Comparison of ENCODE assay signal across 7 cellular contexts in genomic region chr7:158336952-158337351, GRCh38.
A peak's percentile ranks its signal among the peaks of the same experiment; 100 is the strongest.
DNase-seq lines count a peak whose midpoint lies in the region; ATAC-seq and TF ChIP-seq lines count a peak whose summit lies in the region.
"Not testable (repeated sequence)": the region's sequence is repeated elsewhere in the genome, so short reads cannot be mapped to it uniquely, and the experiment has no call there.

No MANE protein-coding gene starts in this region.

- not testable (repeated sequence) for H4K20me1 ChIP-seq in H9 (ENCODE audit: control insufficient read depth, insufficient read depth, insufficient read length)

- H2AFZ ChIP-seq in H9 (ENCODE audit: low read length): not testable (repeated sequence)

- not testable (repeated sequence) for H3K27ac ChIP-seq in H9 (ENCODE audit: insufficient read length, low read depth, low read length); testis

- not testable (repeated sequence) for H3K79me1 ChIP-seq in H9 (ENCODE audit: insufficient read depth, low read depth, low read length, poor library complexity, severe bottlenecking)

- not testable (repeated sequence) for H3K27me3 ChIP-seq in H9 (ENCODE audit: insufficient read depth, low read length); testis

- H2BK120ac ChIP-seq in H9 (ENCODE audit: low read depth, low read length, poor library complexity, severe bottlenecking): not testable (repeated sequence)

- not testable (repeated sequence) for H3K4ac ChIP-seq in H9 (ENCODE audit: low read depth, low read length)

- not testable (repeated sequence) for H3T11ph ChIP-seq in H9 (ENCODE audit: low read length)

- not testable (repeated sequence) for H3K14ac ChIP-seq in H9 (ENCODE audit: insufficient read depth, low read length)

- TF ChIP-seq POLR2A in testis (IDR thresholded peaks at IDR 0.05): not testable (repeated sequence)

- H3K36me3 Mint-ChIP-seq in H9 (ENCODE audit: insufficient read depth in 1 of 3, low read depth in 3 of 3): peaks cover 37 to 51% (median 49%) of the 10 kb centered on the region in 3 experiments
- H3K36me3 Mint-ChIP-seq in activated T-helper 17 cell treated with anti-CD3 and anti-CD28 coated beads, Interleukin-2, amount 50 U/mL, for 72 hours (ENCODE audit: low read depth): peaks cover 11% of the 10 kb centered on the region
- H3K36me3 Mint-ChIP-seq in central memory CD8-positive, alpha-beta T cell (ENCODE audit: insufficient read depth): peaks cover 64% of the 10 kb centered on the region
- H3K36me3 Mint-ChIP-seq in endothelial cell (ENCODE audit: low read depth, unreplicated experiment): peaks cover 32% of the 10 kb centered on the region
- H3K36me3 Mint-ChIP-seq in osteocyte (ENCODE audit: unreplicated experiment): not testable (repeated sequence)

- WGBS in H9 (ENCODE audit: extremely low coverage, insufficient read length, low lambda C conversion rate): 100% methylated on average over 1 of the region's 9 CpGs
- 63 to 66% methylated on average over 9 of the region's 9 CpGs for WGBS in testis, 2 donors

- H4K91ac ChIP-seq in H9 (ENCODE audit: insufficient read length, low read depth, low read length): not testable (repeated sequence)

- H2BK12ac ChIP-seq in H9 (ENCODE audit: insufficient read length, low read depth, low read length): not testable (repeated sequence)

- not testable (repeated sequence) for H4K5ac ChIP-seq in H9 (ENCODE audit: insufficient read length, low read depth, low read length)

- DNase-seq in H9 (peak; percentile 5), mucosa of gallbladder (ENCODE audit: low spot score) (peak; percentile 1), osteocyte (ENCODE audit: extremely low spot score, unreplicated experiment) (peak; percentile 85), testis (peak; percentile 13)
- not testable (repeated sequence) for DNase-seq in central memory CD8-positive, alpha-beta T cell (ENCODE audit: low spot score in 2 of 2); endothelial cell (ENCODE audit: low spot score)

- H2BK15ac ChIP-seq in H9 (ENCODE audit: low read depth, low read length): not testable (repeated sequence)

- not testable (repeated sequence) for H3K9ac ChIP-seq in H9 (ENCODE audit: extremely low read depth, insufficient read length, low read length)

- H3K9me3 ChIP-seq in H9 (ENCODE audit: control insufficient read depth, low read depth, low read length): peaks cover 11% of the 10 kb centered on the region
- not testable (repeated sequence) for H3K9me3 ChIP-seq in testis

- intact Hi-C loops in testis (cut with DNase I; ENCODE audit: low total_unique reads): not testable (repeated sequence)

- not testable (repeated sequence) for H3K4me2 ChIP-seq in H9 (ENCODE audit: insufficient read depth, insufficient read length, low read length)

- not testable (repeated sequence) for H2BK5ac ChIP-seq in H9 (ENCODE audit: insufficient read length, low read length)

- H3K36me3 ChIP-seq in testis (ENCODE audit: low read depth, missing control alignments): not testable (repeated sequence)

- not testable (repeated sequence) for H3K4me3 Mint-ChIP-seq in H9; activated T-helper 17 cell treated with anti-CD3 and anti-CD28 coated beads, Interleukin-2, amount 50 U/mL, for 72 hours; osteocyte (ENCODE audit: unreplicated experiment)
- peak overlapping the region; percentile 36 for H3K4me3 Mint-ChIP-seq in central memory CD8-positive, alpha-beta T cell
- H3K4me3 Mint-ChIP-seq in endothelial cell (ENCODE audit: unreplicated experiment): peak overlapping the region; percentile 24

- not testable (repeated sequence) for ATAC-seq in activated T-helper 17 cell treated with anti-CD3 and anti-CD28 coated beads, Interleukin-2, amount 50 U/mL, for 72 hours (replicated peaks); central memory CD8-positive, alpha-beta T cell (replicated peaks; ENCODE audit: extremely low read depth, poor library complexity, severe bottlenecking)

- not testable (repeated sequence) for H3K4me1 ChIP-seq in H9 (ENCODE audit: insufficient read depth, low read length); testis

- H3K18ac ChIP-seq in H9 (ENCODE audit: insufficient read length, low read depth, low read length): not testable (repeated sequence)

- H3K27ac Mint-ChIP-seq in H9; endothelial cell (ENCODE audit: unreplicated experiment); osteocyte (ENCODE audit: unreplicated experiment): not testable (repeated sequence)
- peak overlapping the region; percentile 34 for H3K27ac Mint-ChIP-seq in activated T-helper 17 cell treated with anti-CD3 and anti-CD28 coated beads, Interleukin-2, amount 50 U/mL, for 72 hours
- H3K27ac Mint-ChIP-seq in central memory CD8-positive, alpha-beta T cell (ENCODE audit: low read depth): peak overlapping the region; percentile 91

- H2AK5ac ChIP-seq in H9 (ENCODE audit: insufficient read length, low read length): not testable (repeated sequence)

- H3K79me2 ChIP-seq in H9 (ENCODE audit: insufficient read depth, low read length): not testable (repeated sequence)

- H3K23ac ChIP-seq in H9 (ENCODE audit: insufficient read length, low read depth, low read length): not testable (repeated sequence)

- not testable (repeated sequence) for H2BK20ac ChIP-seq in H9 (ENCODE audit: low read depth, low read length, poor library complexity, severe bottlenecking)

- H3K4me1 Mint-ChIP-seq in H9; endothelial cell (ENCODE audit: unreplicated experiment); osteocyte (ENCODE audit: unreplicated experiment): not testable (repeated sequence)
- H3K4me1 Mint-ChIP-seq in activated T-helper 17 cell treated with anti-CD3 and anti-CD28 coated beads, Interleukin-2, amount 50 U/mL, for 72 hours: peaks cover 27% of the 10 kb centered on the region
- H3K4me1 Mint-ChIP-seq in central memory CD8-positive, alpha-beta T cell: peaks cover 48% of the 10 kb centered on the region

- H3K23me2 ChIP-seq in H9 (ENCODE audit: insufficient read length, low read depth, low read length, poor library complexity, severe bottlenecking): not testable (repeated sequence)

- H3K9me3 Mint-ChIP-seq in H9 (peaks cover 53 to 60% of the 10 kb centered on the region in 2 experiments), endothelial cell (ENCODE audit: unreplicated experiment) (peaks cover 49% of the 10 kb centered on the region), osteocyte (ENCODE audit: unreplicated experiment) (peaks cover 48% of the 10 kb centered on the region)
- peaks cover 29% of the 10 kb centered on the region for H3K9me3 Mint-ChIP-seq in activated T-helper 17 cell treated with anti-CD3 and anti-CD28 coated beads, Interleukin-2, amount 50 U/mL, for 72 hours
- H3K9me3 Mint-ChIP-seq in central memory CD8-positive, alpha-beta T cell: peaks cover 46% of the 10 kb centered on the region

- H4K8ac ChIP-seq in H9 (replicated peaks; ENCODE audit: insufficient read length, low read depth, low read length): not testable (repeated sequence)

- H3K4me3 ChIP-seq in testis: not testable (repeated sequence)

- H3K27me3 Mint-ChIP-seq in H9 (ENCODE audit: low read depth) (peaks cover 17% of the 10 kb centered on the region), endothelial cell (ENCODE audit: unreplicated experiment) (peaks cover 13% of the 10 kb centered on the region)
- H3K27me3 Mint-ChIP-seq in activated T-helper 17 cell treated with anti-CD3 and anti-CD28 coated beads, Interleukin-2, amount 50 U/mL, for 72 hours; central memory CD8-positive, alpha-beta T cell; osteocyte (ENCODE audit: unreplicated experiment): not testable (repeated sequence)

- TF ChIP-seq CTCF in H9 (conservative IDR thresholded peaks at IDR 0.05); endothelial cell (IDR thresholded peaks at IDR 0.05; ENCODE audit: unreplicated experiment); osteocyte (IDR thresholded peaks at IDR 0.05); testis (IDR thresholded peaks at IDR 0.05): not testable (repeated sequence)

- not testable (repeated sequence) for H3K56ac ChIP-seq in H9 (ENCODE audit: insufficient read length, low read depth, low read length)
